In the genomic region with DNA sequence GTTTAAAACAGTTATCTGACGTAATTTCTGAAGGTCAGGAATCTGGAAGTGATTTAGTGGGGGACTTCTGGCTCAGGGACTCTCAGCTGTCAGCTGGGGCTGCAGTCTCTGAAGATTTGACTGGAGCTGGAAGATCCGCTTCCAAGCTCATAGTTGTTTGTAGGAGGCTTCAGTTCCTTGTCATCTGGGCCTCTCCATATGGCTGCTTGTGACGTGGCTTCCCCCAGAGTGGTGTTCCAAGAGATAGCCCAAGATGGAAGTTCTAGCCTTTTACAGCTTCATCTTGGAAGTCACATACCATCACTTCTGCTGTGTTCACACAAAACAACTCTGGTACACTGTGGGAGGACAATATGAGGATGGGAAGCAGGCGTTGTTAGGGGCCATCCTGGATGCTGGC, we compare ENCODE assay signal across 22 cellular contexts. TPM values are rescaled to one million over a fixed set of nuclear protein-coding genes. Genes with fewer than 3 reads are reported as not detected.
A peak's percentile ranks its signal among the peaks of the same experiment; 100 is the strongest.
DNase-seq lines count a peak whose midpoint lies in the region; ATAC-seq and TF ChIP-seq lines count a peak whose summit lies in the region.
"Had no signal": no experiment of that assay in that cellular context is flagged by ENCODE, and none has a peak within 500 bp of the region (broad histone marks: within the 10 kb centered on the region; RNA-seq: fewer than 3 reads in every experiment).

No MANE protein-coding gene starts in this region.

- no peaks in the 10 kb centered on the region for H3K9me3 ChIP-seq in neuronal stem cell (replicated peaks in 1 of 2; ENCODE audit: control insufficient read depth in 2 of 2, insufficient read depth in 1 of 2, low read depth in 1 of 2, low read length in 2 of 2)
- H3K9me3 ChIP-seq: A549, BE2C had no signal

- H3K4me1 Mint-ChIP-seq in activated naive CD8-positive, alpha-beta T cell (ENCODE audit: low read depth) = no peaks in the 10 kb centered on the region
- no peaks in the 10 kb centered on the region for H3K4me1 Mint-ChIP-seq in activated naive CD8-positive, alpha-beta T cell treated with anti-CD3 and anti-CD28 coated beads for 36 hours
- H3K4me1 Mint-ChIP-seq: CD4-positive, alpha-beta memory T cell; CD4-positive, CD25-positive, alpha-beta regulatory T cell; CD8-positive, alpha-beta memory T cell had no signal

- no peaks in the 10 kb centered on the region for H3K79me1 ChIP-seq in neuronal stem cell (ENCODE audit: low read depth, low read length)

- no CpG with 5 or more reads among the region's 4 CpGs for WGBS in neuronal stem cell (ENCODE audit: extremely low coverage in 2 of 2, insufficient read length in 2 of 2, insufficient replicate concordance in 1 of 2), 2 donors

- no peaks in the 10 kb centered on the region for H3K27me3 Mint-ChIP-seq in activated naive CD8-positive, alpha-beta T cell
- no peaks in the 10 kb centered on the region for H3K27me3 Mint-ChIP-seq in activated naive CD8-positive, alpha-beta T cell treated with anti-CD3 and anti-CD28 coated beads for 36 hours
- H3K27me3 Mint-ChIP-seq: CD4-positive, alpha-beta memory T cell; CD4-positive, CD25-positive, alpha-beta regulatory T cell; CD8-positive, alpha-beta memory T cell had no signal

- H3K36me3 Mint-ChIP-seq in activated naive CD8-positive, alpha-beta T cell = no peaks in the 10 kb centered on the region
- peaks cover 5% of the 10 kb centered on the region for H3K36me3 Mint-ChIP-seq in activated naive CD8-positive, alpha-beta T cell treated with anti-CD3 and anti-CD28 coated beads for 36 hours

- no peak overlapping the region for H3K14ac ChIP-seq in neuronal stem cell (ENCODE audit: low read length)

- DNase-seq in activated naive CD8-positive, alpha-beta T cell treated with anti-CD3 and anti-CD28 coated beads for 36 hours = no peak
- peak; percentile 14 to 30 for DNase-seq in foreskin fibroblast
- DNase-seq in neuronal stem cell (ENCODE audit: low spot score) = no peak
- no peak for DNase-seq in DMS114 treated with DMSO at 0.1 percent for 48 hours (lab: John Stamatoyannopoulos, UW; ENCODE audit: unreplicated experiment)
- no peak for DNase-seq in T-helper 1 cell
- DNase-seq: AML-193; BE2C; C1 segment of cervical spinal cord; CD4-positive, alpha-beta memory T cell; CD4-positive, CD25-positive, alpha-beta regulatory T cell; CD8-positive, alpha-beta memory T cell; COR-L47; DMS 273 treated with DMSO at 0.1 percent for 48 hours; DMS79 treated with DMSO at 0.1 percent for 48 hours; GF-D8 had no signal

- no peak overlapping the region for H3K27ac ChIP-seq in neuronal stem cell (replicated peaks; ENCODE audit: low read length)
- H3K27ac ChIP-seq: 22Rv1, A549, BLaER1 had no signal

- H4K8ac ChIP-seq in neuronal stem cell (ENCODE audit: low read depth, low read length) = no peak overlapping the region

- H3K4me1 ChIP-seq in neuronal stem cell (ENCODE audit: control insufficient read depth in 2 of 2, insufficient read depth in 1 of 2, low read depth in 1 of 2, low read length in 2 of 2) = no peaks in the 10 kb centered on the region
- H3K4me1 ChIP-seq: A549, BE2C, BLaER1 had no signal

- H3K18ac ChIP-seq in neuronal stem cell (ENCODE audit: low read length) = no peak overlapping the region

- no peak overlapping the region for H2BK120ac ChIP-seq in neuronal stem cell (ENCODE audit: low read depth, low read length)

- H3K23ac ChIP-seq in neuronal stem cell (ENCODE audit: low read depth, low read length, poor library complexity) = no peak overlapping the region

- no peak overlapping the region for H2AFZ ChIP-seq in neuronal stem cell (ENCODE audit: low read length)

- peaks cover 0 to 20% of the 10 kb centered on the region in 2 donors for H3K36me3 ChIP-seq in neuronal stem cell (replicated peaks in 1 of 2; ENCODE audit: control insufficient read depth in 2 of 2, insufficient read depth in 2 of 2, low read length in 2 of 2)

- H3K4me3 Mint-ChIP-seq in activated naive CD8-positive, alpha-beta T cell = no peak overlapping the region
- no peak overlapping the region for H3K4me3 Mint-ChIP-seq in activated naive CD8-positive, alpha-beta T cell treated with anti-CD3 and anti-CD28 coated beads for 36 hours
- H3K4me3 Mint-ChIP-seq: CD14-positive monocyte; CD4-positive, alpha-beta memory T cell; CD4-positive, CD25-positive, alpha-beta regulatory T cell; CD8-positive, alpha-beta memory T cell had no signal

- no peak overlapping the region for H2BK5ac ChIP-seq in neuronal stem cell (ENCODE audit: low read length)

- no peak for ATAC-seq in HG03354 (IDR thresholded peaks at IDR 0.05; ENCODE audit: poor library complexity, severe bottlenecking, unreplicated experiment)
- ATAC-seq: A549 had no signal

- no peak overlapping the region for H2AK5ac ChIP-seq in neuronal stem cell (ENCODE audit: low read depth, low read length)

- no peak overlapping the region for H4K91ac ChIP-seq in neuronal stem cell (ENCODE audit: low read depth, low read length, poor library complexity)

- no peak overlapping the region for H3K4me3 ChIP-seq in foreskin fibroblast (ENCODE audit: low read depth in 1 of 2, low read length in 2 of 2)
- H3K4me3 ChIP-seq in neuronal stem cell (ENCODE audit: low read length in 2 of 2) = no peak overlapping the region
- H3K4me3 ChIP-seq: A549, BLaER1 had no signal

- H3K4ac ChIP-seq in neuronal stem cell (ENCODE audit: low read length) = no peak overlapping the region

- H3K9ac ChIP-seq in neuronal stem cell (ENCODE audit: low read depth, low read length, poor library complexity) = no peak overlapping the region
- H3K9ac ChIP-seq: BLaER1 had no signal

- H3K27ac Mint-ChIP-seq in activated naive CD8-positive, alpha-beta T cell = peak overlapping the region; percentile 66
- no peak overlapping the region for H3K27ac Mint-ChIP-seq in activated naive CD8-positive, alpha-beta T cell treated with anti-CD3 and anti-CD28 coated beads for 36 hours
- H3K27ac Mint-ChIP-seq: CD14-positive monocyte; CD4-positive, CD25-positive, alpha-beta regulatory T cell had no signal

- H2BK15ac ChIP-seq in neuronal stem cell (ENCODE audit: low read length) = no peak overlapping the region

- TF ChIP-seq CTCF in foreskin fibroblast (IDR thresholded peaks at IDR 0.05; ENCODE audit: low read depth, low read length) = no peak

- no peaks in the 10 kb centered on the region for H3K9me3 Mint-ChIP-seq in activated naive CD8-positive, alpha-beta T cell (ENCODE audit: low read depth)
- H3K9me3 Mint-ChIP-seq in activated naive CD8-positive, alpha-beta T cell treated with anti-CD3 and anti-CD28 coated beads for 36 hours = no peaks in the 10 kb centered on the region
- H3K9me3 Mint-ChIP-seq: CD8-positive, alpha-beta memory T cell had no signal

- H3K27me3 ChIP-seq in neuronal stem cell (ENCODE audit: control insufficient read depth in 3 of 3, insufficient read depth in 3 of 3, low read depth in 1 of 3, low read length in 3 of 3) = no peaks in the 10 kb centered on the region
- H3K27me3 ChIP-seq: BE2C had no signal

- H2BK12ac ChIP-seq in neuronal stem cell (ENCODE audit: low read length) = no peak overlapping the region

- H3K4me2 ChIP-seq in neuronal stem cell (ENCODE audit: insufficient read depth, low read length, poor library complexity, severe bottlenecking) = peak overlapping the region; percentile 11
- H3K4me2 ChIP-seq: A549, BLaER1 had no signal

RNA-seq across cellular contexts. Expression of a gene that starts 2.1 kb away (rescaled TPM):
- not detected for total RNA-seq in activated naive CD8-positive, alpha-beta T cell treated with anti-CD3 and anti-CD28 coated beads for 36 hours
- not detected for polyA plus RNA-seq in neuronal stem cell (2013, experiment 1 of 2)
- polyA plus RNA-seq in neuronal stem cell (2013, experiment 2 of 2) = not detected
- total RNA-seq: A172; CD4-positive, alpha-beta memory T cell; CD4-positive, CD25-positive, alpha-beta regulatory T cell; CD8-positive, alpha-beta memory T cell had no signal
- polyA plus RNA-seq: A549; CD14-positive monocyte; CD4-positive, alpha-beta memory T cell; CD8-positive, alpha-beta memory T cell had no signal

RNA-seq across cellular contexts. Expression of a gene that starts 22.1 kb away (rescaled TPM):
- total RNA-seq in activated naive CD8-positive, alpha-beta T cell treated with anti-CD3 and anti-CD28 coated beads for 36 hours = 10 to 100 TPM; 17.5 to 17.7 TPM
- polyA plus RNA-seq in neuronal stem cell (2013, experiment 1 of 2) = 8.0 TPM
- polyA plus RNA-seq in neuronal stem cell (2013, experiment 2 of 2) = 8.3 TPM

RNA-seq across cellular contexts. Expression of a gene that starts 44.5 kb away (rescaled TPM):
- total RNA-seq in activated naive CD8-positive, alpha-beta T cell treated with anti-CD3 and anti-CD28 coated beads for 36 hours = 10 to 100 TPM; 51.2 to 52.8 TPM
- 32.3 TPM for polyA plus RNA-seq in neuronal stem cell (2013, experiment 1 of 2)
- 32.4 TPM for polyA plus RNA-seq in neuronal stem cell (2013, experiment 2 of 2)

Comparison
In these comparisons a context has a peak if more than half of its experiments do, and no peak if none do; other contexts are left out.
1. DNase-seq: peak in foreskin fibroblast (2 of 2); none in activated naive CD8-positive, alpha-beta T cell treated with anti-CD3 and anti-CD28 coated beads for 36 hours (single experiment), neuronal stem cell (single experiment), DMS114 treated with DMSO at 0.1 percent for 48 hours (single experiment) and T-helper 1 cell (0 of 5).